14 cellular contexts compared by ENCODE assay signal in the genomic region with DNA sequence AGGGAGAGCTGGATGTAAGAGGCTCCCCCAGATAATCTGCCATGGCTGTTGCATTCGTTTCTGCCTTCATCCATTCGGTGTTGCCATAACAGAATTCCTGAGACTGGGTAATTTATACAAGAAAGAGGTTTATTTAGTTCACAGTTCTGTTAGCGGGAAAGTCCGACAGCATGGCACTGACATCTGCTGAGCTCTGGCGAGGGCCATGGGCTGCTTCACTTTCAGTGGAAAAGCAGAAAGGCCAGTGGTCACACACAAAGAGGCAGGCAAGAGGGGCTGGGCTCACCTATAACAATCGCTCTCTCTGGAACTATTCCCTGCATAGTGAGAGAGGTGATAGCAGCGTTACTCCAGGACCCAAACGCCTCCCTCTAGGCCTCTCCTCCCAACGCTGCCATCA.
DNase-seq lines count a peak whose midpoint lies in the region; ATAC-seq and TF ChIP-seq lines count a peak whose summit lies in the region.
"Had no signal": no experiment of that assay in that cellular context is flagged by ENCODE, and none has a peak within 500 bp of the region (broad histone marks: within the 10 kb centered on the region; RNA-seq: fewer than 3 reads in every experiment).

No MANE protein-coding gene starts in this region.

- POLR2A ChIA-PET in MCF 10A (lab: Yijun Ruan, JAX): no interaction called here
- POLR2A ChIA-PET in T-cell (lab: Charles Lee): interaction anchor here in 1 of 2 donors (0.5 to 0.7 kb wide), 2 partner anchors 11 to 16 kb away, joined by 8 to 9 read pairs; no protein-coding TSS in a partner anchor

- H3K9me3 Mint-ChIP-seq in MCF 10A (ENCODE audit: unreplicated experiment): peaks cover 8% of the 10 kb centered on the region
- H3K9me3 Mint-ChIP-seq in T-cell: peaks cover 0 to 9% (median 0%) of the 10 kb centered on the region in 3 donors

- no TSS peak for BruUV-seq in MCF 10A (replicated peaks; lab: Mats Ljungman, UMichigan)

- no peak for TF ChIP-seq CTCF in MCF 10A (IDR thresholded peaks at IDR 0.05; ENCODE audit: unreplicated experiment)
- no peak for TF ChIP-seq CTCF in breast epithelium (IDR thresholded peaks at IDR 0.05)
- no peak for TF ChIP-seq CTCF in foreskin keratinocyte (conservative IDR thresholded peaks at IDR 0.05)
- no peak for TF ChIP-seq CTCF in BE2C (IDR thresholded peaks at IDR 0.05; ENCODE audit: low read depth, low read length)

- ATAC-seq in T-cell (replicated peaks in 1 of 4) (no peak), foreskin keratinocyte (no peak), GM21526 (IDR thresholded peaks at IDR 0.05; ENCODE audit: low FRiP score, unreplicated experiment) (no peak)

- H3K36me3 ChIP-seq in breast epithelium (no peaks in the 10 kb centered on the region), BE2C (no peaks in the 10 kb centered on the region)

- H3K4me3 Mint-ChIP-seq in MCF 10A (ENCODE audit: unreplicated experiment) (no peak overlapping the region), T-cell (peak overlapping the region in 1 of 3 donors; percentile 9)

- H3K36me3 Mint-ChIP-seq in MCF 10A (ENCODE audit: insufficient read depth, unreplicated experiment) (no peaks in the 10 kb centered on the region), T-cell (no peaks in the 10 kb centered on the region)

- H3K4me3 ChIP-seq in breast epithelium (no peak overlapping the region), BE2C (ENCODE audit: low read depth, low read length) (no peak overlapping the region)

- H3K4me1 Mint-ChIP-seq in MCF 10A (ENCODE audit: insufficient read depth, unreplicated experiment) (peaks cover 48% of the 10 kb centered on the region), T-cell (peaks cover 77 to 94% (median 83%) of the 10 kb centered on the region in 3 donors)

- H3K27ac ChIP-seq in breast epithelium (no peak overlapping the region), foreskin keratinocyte (peak overlapping the region; percentile 82)
- H3K27ac ChIP-seq: KMS-11 had no signal

- TF ChIP-seq POLR2A in breast epithelium (IDR thresholded peaks at IDR 0.05): no peak

- H3K27me3 ChIP-seq in breast epithelium: no peaks in the 10 kb centered on the region
- H3K27me3 ChIP-seq in foreskin keratinocyte: no peaks in the 10 kb centered on the region
- H3K27me3 ChIP-seq in BE2C: no peaks in the 10 kb centered on the region

- H3K27ac Mint-ChIP-seq in MCF 10A (ENCODE audit: low read depth, unreplicated experiment) (peak overlapping the region; percentile 16), T-cell (peak overlapping the region; percentile 83 to 86)

- H3K4me1 ChIP-seq in breast epithelium (no peaks in the 10 kb centered on the region), foreskin keratinocyte (peaks cover 39% of the 10 kb centered on the region), BE2C (no peaks in the 10 kb centered on the region)

- intact Hi-C loops in MCF 10A (cut with micrococcal nuclease): no loop called here
- intact Hi-C loops in breast epithelium (cut with DNase I; ENCODE audit: low total_unique reads): no loop called here

- DNase-seq in MCF 10A (ENCODE audit: unreplicated experiment) (no peak), breast epithelium (ENCODE audit: low spot score in 2 of 2) (no peak), T-cell (no peak), foreskin keratinocyte (no peak), BE2C (no peak), cortex of kidney (lab: John Stamatoyannopoulos, UW) (no peak)
- DNase-seq: DMS153, MM.1S, NCI-H1105, NCI-H1694 treated with DMSO at 0.1 percent for 48 hours, NCI-H345, NCI-H526 treated with DMSO at 0.1 percent for 48 hours had no signal

- H3K9me3 ChIP-seq in breast epithelium (no peaks in the 10 kb centered on the region), BE2C (no peaks in the 10 kb centered on the region)

- no peaks in the 10 kb centered on the region for H3K27me3 Mint-ChIP-seq in MCF 10A (ENCODE audit: insufficient read depth, unreplicated experiment)
- no peaks in the 10 kb centered on the region for H3K27me3 Mint-ChIP-seq in T-cell

- CTCF ChIA-PET in MCF 10A (lab: Yijun Ruan, JAX): interaction anchor here (0.6 kb wide), 1 partner anchor 10 kb away, joined by 3 read pairs; no protein-coding TSS in a partner anchor
- CTCF ChIA-PET in T-cell (lab: Charles Lee): interaction anchor here (0.5 to 0.7 kb wide), 2 partner anchors 8 to 55 kb away, joined by 3 read pairs; no protein-coding TSS in a partner anchor
